ENCODE assay signal across 9 cellular contexts in the genomic region with DNA sequence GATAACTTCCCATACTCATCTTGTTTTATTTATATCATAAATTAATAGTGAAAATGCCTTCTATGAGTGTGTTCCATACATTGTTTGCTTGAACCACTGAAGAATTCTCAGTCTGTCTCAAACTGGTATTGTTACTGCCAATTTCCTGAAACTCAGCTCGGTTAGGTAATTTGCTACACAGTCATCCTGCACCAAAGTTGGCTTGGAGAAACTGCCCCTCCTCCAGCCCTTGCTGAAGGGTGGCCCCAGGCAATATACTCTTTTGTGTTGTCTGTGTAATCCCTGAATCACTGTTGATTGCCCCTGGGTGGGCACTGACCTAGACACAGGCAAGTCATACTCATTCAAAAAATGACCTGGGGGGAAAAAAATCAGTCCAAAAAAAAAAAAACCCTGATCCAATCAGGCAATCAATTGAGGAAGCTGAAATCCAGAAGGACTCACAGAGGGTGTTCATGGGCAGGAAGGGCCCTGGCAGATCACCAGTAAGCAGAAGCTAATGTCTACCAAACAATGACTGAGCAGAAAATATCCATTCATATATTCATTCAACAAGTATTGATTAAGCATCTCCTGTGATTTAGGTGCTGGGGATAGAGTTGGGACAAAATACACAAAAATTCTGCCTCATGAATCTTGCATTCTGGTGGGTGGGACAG. TPM values are rescaled to one million over a fixed set of nuclear protein-coding genes. Genes with fewer than 3 reads are reported as not detected.
DNase-seq lines count a peak whose midpoint lies in the region; ATAC-seq, FAIRE-seq and TF ChIP-seq lines count a peak whose summit lies in the region.
"Had no signal": no experiment of that assay in that cellular context is flagged by ENCODE, and none has a peak within 500 bp of the region (broad histone marks: within the 10 kb centered on the region; RNA-seq: fewer than 3 reads in every experiment).

No MANE protein-coding gene starts in this region.

- no peak overlapping the region for H3K27ac Mint-ChIP-seq in activated CD8-positive, alpha-beta memory T cell treated with anti-CD3 and anti-CD28 coated beads, Interleukin-2, amount 10 ng/mL, durations not matched to agents 7 days and 5 days

- no peaks in the 10 kb centered on the region for H3K9me3 Mint-ChIP-seq in activated CD8-positive, alpha-beta memory T cell treated with anti-CD3 and anti-CD28 coated beads, Interleukin-2, amount 10 ng/mL, durations not matched to agents 7 days and 5 days (ENCODE audit: low read depth)

- no peak for FAIRE-seq in bronchial epithelial cell (lab: Jason Lieb, UNC)

- H3K4me3 Mint-ChIP-seq in activated CD8-positive, alpha-beta memory T cell treated with anti-CD3 and anti-CD28 coated beads, Interleukin-2, amount 10 ng/mL, durations not matched to agents 7 days and 5 days = no peak overlapping the region

- DNase-seq in AG08395 (ENCODE audit: low spot score) (peak; percentile 49), HS-5 (ENCODE audit: low read depth) (peak; percentile 60), bronchial epithelial cell (ENCODE audit: low read depth) (peak; percentile 97), NCI-H2107 treated with DMSO at 0.1 percent for 48 hours (lab: John Stamatoyannopoulos, UW; ENCODE audit: unreplicated experiment) (no peak)
- DNase-seq in activated effector memory CD4-positive, alpha-beta T cell treated with anti-CD3 and anti-CD28 coated beads, Interleukin-2, amount 50 U/mL, for 16 hours = no peak
- DNase-seq in activated CD8-positive, alpha-beta memory T cell treated with anti-CD3 and anti-CD28 coated beads, Interleukin-2, amount 10 ng/mL, durations not matched to agents 7 days and 5 days = no peak

- no peaks in the 10 kb centered on the region for H3K36me3 ChIP-seq in bronchial epithelial cell (ENCODE audit: control insufficient read depth, insufficient read depth, low read length)
- H3K36me3 ChIP-seq: upper lobe of left lung had no signal

- ATAC-seq in GM18858 (IDR thresholded peaks at IDR 0.05; ENCODE audit: unreplicated experiment) (peak; percentile 40), HG02970 (IDR thresholded peaks at IDR 0.05; ENCODE audit: low FRiP score, unreplicated experiment) (no peak)
- no peak for ATAC-seq in activated CD8-positive, alpha-beta memory T cell treated with anti-CD3 and anti-CD28 coated beads, Interleukin-2, amount 10 ng/mL, durations not matched to agents 7 days and 5 days

- peaks cover 29% of the 10 kb centered on the region for H3K27me3 Mint-ChIP-seq in activated CD8-positive, alpha-beta memory T cell treated with anti-CD3 and anti-CD28 coated beads, Interleukin-2, amount 10 ng/mL, durations not matched to agents 7 days and 5 days

- CTCF ChIA-PET in activated CD8-positive, alpha-beta memory T cell treated with anti-CD3 and anti-CD28 coated beads, Interleukin-2, amount 10 ng/mL, durations not matched to agents 7 days and 5 days (lab: Charles Lee) = no interaction called here

- H3K27me3 ChIP-seq in bronchial epithelial cell (ENCODE audit: control insufficient read depth, insufficient read depth, low read length) = no peaks in the 10 kb centered on the region
- H3K27me3 ChIP-seq: upper lobe of left lung had no signal

- no peak for TF ChIP-seq CTCF in bronchial epithelial cell (IDR thresholded peaks at IDR 0.05; ENCODE audit: insufficient read depth, low read length, severe bottlenecking)

- peaks cover 8% of the 10 kb centered on the region for H3K4me1 Mint-ChIP-seq in activated CD8-positive, alpha-beta memory T cell treated with anti-CD3 and anti-CD28 coated beads, Interleukin-2, amount 10 ng/mL, durations not matched to agents 7 days and 5 days

- H3K4me3 ChIP-seq in bronchial epithelial cell (ENCODE audit: low read depth, low read length) = no peak overlapping the region
- H3K4me3 ChIP-seq: upper lobe of left lung had no signal

- H3K36me3 Mint-ChIP-seq in activated CD8-positive, alpha-beta memory T cell treated with anti-CD3 and anti-CD28 coated beads, Interleukin-2, amount 10 ng/mL, durations not matched to agents 7 days and 5 days = no peaks in the 10 kb centered on the region

RNA-seq across cellular contexts. Expression of a gene that starts 3.8 kb away (rescaled TPM):
- 15.3 and 20.5 TPM in 2 replicates for total RNA-seq in bronchial epithelial cell
- total RNA-seq in activated CD8-positive, alpha-beta memory T cell treated with anti-CD3 and anti-CD28 coated beads, Interleukin-2, amount 10 ng/mL, durations not matched to agents 7 days and 5 days = 1 to 10 TPM; 4.0 to 7.7 TPM

Comparison
In these comparisons a context has a peak if more than half of its experiments do, and no peak if none do; other contexts are left out.
1. DNase-seq: peak in AG08395 (single experiment), HS-5 (single experiment) and bronchial epithelial cell (single experiment); none in activated effector memory CD4-positive, alpha-beta T cell treated with anti-CD3 and anti-CD28 coated beads, Interleukin-2, amount 50 U/mL, for 16 hours (single experiment), NCI-H2107 treated with DMSO at 0.1 percent for 48 hours (single experiment) and activated CD8-positive, alpha-beta memory T cell treated with anti-CD3 and anti-CD28 coated beads, Interleukin-2, amount 10 ng/mL, durations not matched to agents 7 days and 5 days (single experiment).